18 cellular contexts compared by ENCODE assay signal in the genomic region with DNA sequence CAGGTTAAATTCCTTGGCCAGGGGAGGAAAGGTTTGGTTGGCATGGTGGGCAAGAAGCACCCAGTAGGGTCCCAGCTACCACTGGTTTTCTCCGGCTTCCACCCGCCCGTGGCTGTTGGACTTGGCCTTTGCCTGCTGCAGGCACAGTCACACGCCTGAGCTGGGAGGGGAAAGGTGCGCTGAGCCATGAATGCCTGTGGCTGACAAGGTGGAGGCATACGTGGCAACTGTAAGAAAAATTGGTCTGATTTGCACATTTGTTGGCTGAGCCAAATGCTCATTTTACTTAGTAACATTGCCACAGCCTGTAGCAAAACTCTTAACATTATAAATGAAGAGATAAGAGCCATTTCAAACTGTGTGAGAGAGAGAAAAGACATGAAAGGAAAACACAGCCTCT.
DNase-seq lines count a peak whose midpoint lies in the region; TF ChIP-seq lines count a peak whose summit lies in the region.
"Had no signal": no experiment of that assay in that cellular context is flagged by ENCODE, and none has a peak within 500 bp of the region (broad histone marks: within the 10 kb centered on the region; RNA-seq: fewer than 3 reads in every experiment).

No MANE protein-coding gene starts in this region.

- TF ChIP-seq EP300 in ovary (IDR thresholded peaks at IDR 0.05) = no peak

- H3K36me3 ChIP-seq in ovary = no peaks in the 10 kb centered on the region
- H3K36me3 ChIP-seq: adrenal gland, pancreas, sigmoid colon had no signal

- intact Hi-C loops in activated CD4-positive, alpha-beta T cell treated with anti-CD3 and anti-CD28 coated beads, Interleukin-2, amount 10 ng/mL, durations not matched to agents 24 days and 14 days (cut with micrococcal nuclease) = no loop called here
- intact Hi-C loops in ovary (cut with DNase I) = no loop called here

- H3K27ac ChIP-seq in ovary = no peak overlapping the region
- H3K27ac ChIP-seq: adrenal gland, pancreas, sigmoid colon had no signal

- TF ChIP-seq CTCF in chondrocyte (IDR thresholded peaks at IDR 0.05) (no peak), ovary (IDR thresholded peaks at IDR 0.05) (no peak)

- 89 to 92% (median 90%) methylated on average over 6 of the region's 6 CpGs for WGBS in ovary, 3 donors

- no peak for TF ChIP-seq POLR2A in ovary (IDR thresholded peaks at IDR 0.05)

- H3K9me3 ChIP-seq in ovary = no peaks in the 10 kb centered on the region
- H3K9me3 ChIP-seq: adrenal gland, pancreas, sigmoid colon had no signal

- no peak overlapping the region for H3K4me3 ChIP-seq in ovary
- H3K4me3 ChIP-seq: adrenal gland, pancreas, sigmoid colon had no signal

- peak overlapping the region; percentile 62 for H3K27ac Mint-ChIP-seq in activated CD4-positive, alpha-beta T cell treated with anti-CD3 and anti-CD28 coated beads, Interleukin-2, amount 10 ng/mL, durations not matched to agents 24 days and 14 days
- H3K27ac Mint-ChIP-seq in chondrocyte (ENCODE audit: unreplicated experiment) = peak overlapping the region; percentile 29
- H3K27ac Mint-ChIP-seq: memory B cell had no signal

- H3K4me1 Mint-ChIP-seq in activated CD4-positive, alpha-beta T cell treated with anti-CD3 and anti-CD28 coated beads, Interleukin-2, amount 10 ng/mL, durations not matched to agents 24 days and 14 days = peaks cover 14% of the 10 kb centered on the region
- peaks cover 21% of the 10 kb centered on the region for H3K4me1 Mint-ChIP-seq in chondrocyte (ENCODE audit: low read depth)

- peaks cover 15% of the 10 kb centered on the region for H3K36me3 Mint-ChIP-seq in activated CD4-positive, alpha-beta T cell treated with anti-CD3 and anti-CD28 coated beads, Interleukin-2, amount 10 ng/mL, durations not matched to agents 24 days and 14 days (ENCODE audit: low read depth)
- peaks cover 5% of the 10 kb centered on the region for H3K36me3 Mint-ChIP-seq in chondrocyte (ENCODE audit: low read depth)
- H3K36me3 Mint-ChIP-seq: memory B cell had no signal

- no peaks in the 10 kb centered on the region for H3K27me3 ChIP-seq in ovary
- H3K27me3 ChIP-seq: adrenal gland, pancreas, sigmoid colon had no signal

- no peaks in the 10 kb centered on the region for H3K27me3 Mint-ChIP-seq in activated CD4-positive, alpha-beta T cell treated with anti-CD3 and anti-CD28 coated beads, Interleukin-2, amount 10 ng/mL, durations not matched to agents 24 days and 14 days
- no peaks in the 10 kb centered on the region for H3K27me3 Mint-ChIP-seq in chondrocyte (ENCODE audit: low read depth)

- H3K9me3 Mint-ChIP-seq in activated CD4-positive, alpha-beta T cell treated with anti-CD3 and anti-CD28 coated beads, Interleukin-2, amount 10 ng/mL, durations not matched to agents 24 days and 14 days = peaks cover 4% of the 10 kb centered on the region
- H3K9me3 Mint-ChIP-seq in chondrocyte (ENCODE audit: low read depth) = no peaks in the 10 kb centered on the region
- H3K9me3 Mint-ChIP-seq: memory B cell; naive thymus-derived CD8-positive, alpha-beta T cell had no signal

- peak; percentile 56 for DNase-seq in activated CD4-positive, alpha-beta T cell treated with anti-CD3 and anti-CD28 coated beads, Interleukin-2, amount 10 ng/mL, durations not matched to agents 24 days and 14 days
- no peak for DNase-seq in activated CD4-positive, alpha-beta T cell treated with anti-CD3 and anti-CD28 coated beads for 4 hours
- DNase-seq in NCI-H446 treated with DMSO at 0.1 percent for 48 hours (lab: John Stamatoyannopoulos, UW) = peak; percentile 54
- DNase-seq in chondrocyte (ENCODE audit: low spot score) = no peak
- peak; percentile 83 for DNase-seq in renal cortical epithelial cell (ENCODE audit: low read depth)
- DNase-seq in DMS79 treated with DMSO at 0.1 percent for 48 hours (lab: John Stamatoyannopoulos, UW) = no peak
- no peak for DNase-seq in NCI-H510A (lab: John Stamatoyannopoulos, UW)
- no peak for DNase-seq in ovary
- DNase-seq: activated CD4-positive, alpha-beta T cell treated with anti-CD3 and anti-CD28 coated beads for 1 hour; adrenal gland; COR-L47; hypothalamus; kidney glomerular epithelial cell; NCI-H2029; sigmoid colon had no signal

- H3K4me3 Mint-ChIP-seq in activated CD4-positive, alpha-beta T cell treated with anti-CD3 and anti-CD28 coated beads, Interleukin-2, amount 10 ng/mL, durations not matched to agents 24 days and 14 days = no peak overlapping the region
- H3K4me3 Mint-ChIP-seq in chondrocyte (ENCODE audit: unreplicated experiment) = no peak overlapping the region
- H3K4me3 Mint-ChIP-seq: memory B cell had no signal

- H3K4me1 ChIP-seq in ovary (ENCODE audit: insufficient read depth) = no peaks in the 10 kb centered on the region
- H3K4me1 ChIP-seq: adrenal gland, pancreas, sigmoid colon had no signal

Comparison
In these comparisons a context has a peak if more than half of its experiments do, and no peak if none do; other contexts are left out.
1. DNase-seq: peak in activated CD4-positive, alpha-beta T cell treated with anti-CD3 and anti-CD28 coated beads, Interleukin-2, amount 10 ng/mL, durations not matched to agents 24 days and 14 days (single experiment), NCI-H446 treated with DMSO at 0.1 percent for 48 hours (single experiment) and renal cortical epithelial cell (single experiment); none in activated CD4-positive, alpha-beta T cell treated with anti-CD3 and anti-CD28 coated beads for 4 hours (0 of 2), chondrocyte (single experiment), DMS79 treated with DMSO at 0.1 percent for 48 hours (single experiment), NCI-H510A (single experiment) and ovary (0 of 5).